22 cellular contexts compared by ENCODE assay signal in the genomic region with DNA sequence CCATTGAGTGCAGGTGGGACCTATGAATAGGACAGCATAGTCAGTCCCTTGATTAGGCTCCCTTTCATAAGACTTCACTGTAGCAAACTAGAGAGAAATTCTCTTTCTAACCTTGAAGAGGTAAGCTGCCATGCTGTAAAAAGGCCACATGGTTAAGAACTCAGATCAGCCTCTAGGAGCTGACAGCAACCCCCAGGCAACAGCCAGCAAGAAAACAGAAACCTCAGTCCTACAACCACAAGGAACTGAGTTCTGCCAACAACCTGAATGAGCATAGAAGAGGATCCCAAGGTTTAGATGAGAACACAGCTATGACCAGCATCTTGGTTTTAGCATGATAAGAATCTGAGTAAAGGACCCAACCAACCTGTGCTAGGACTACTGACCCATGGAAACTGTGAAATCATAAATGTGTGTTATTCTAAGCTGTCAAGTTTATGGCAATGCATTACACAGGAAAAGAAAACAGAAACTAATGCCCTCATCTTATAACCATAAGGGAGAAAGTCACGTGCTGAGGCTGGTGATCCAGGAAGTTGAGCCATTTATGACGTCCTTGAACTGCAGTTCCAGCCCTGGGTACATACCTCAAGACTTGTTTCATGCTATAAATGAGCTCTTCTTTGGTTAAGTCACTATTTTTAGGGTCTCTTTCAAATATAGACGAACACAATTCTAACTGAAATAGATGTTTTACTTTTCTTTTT. TPM values are rescaled to one million over a fixed set of nuclear protein-coding genes. Genes with fewer than 3 reads are reported as not detected.
DNase-seq lines count a peak whose midpoint lies in the region; ATAC-seq, FAIRE-seq and TF ChIP-seq lines count a peak whose summit lies in the region.
"Had no signal": no experiment of that assay in that cellular context is flagged by ENCODE, and none has a peak within 500 bp of the region (broad histone marks: within the 10 kb centered on the region; RNA-seq: fewer than 3 reads in every experiment).

No MANE protein-coding gene starts in this region.

- no peak for TF ChIP-seq CTCF in MM.1S (IDR thresholded peaks at IDR 0.05; ENCODE audit: low read length)
- TF ChIP-seq CTCF in mucosa of descending colon (IDR thresholded peaks at IDR 0.05): no peak
- TF ChIP-seq CTCF in tibial nerve (IDR thresholded peaks at IDR 0.05): no peak
- no peak for TF ChIP-seq CTCF in endothelial cell (IDR thresholded peaks at IDR 0.05; ENCODE audit: unreplicated experiment)
- TF ChIP-seq CTCF in osteoblast (IDR thresholded peaks at IDR 0.05; ENCODE audit: extremely low read depth, low read depth, low read length): no peak

- H3K4me3 ChIP-seq in MM.1S (ENCODE audit: low read length) (peak overlapping the region; percentile 4; the same call in 1 of the 2 replicates), mucosa of descending colon (no peak overlapping the region), tibial nerve (no peak overlapping the region), osteoblast (ENCODE audit: insufficient read depth, low read length) (no peak overlapping the region)
- H3K4me3 ChIP-seq: BLaER1, uterus had no signal

- peak overlapping the region; percentile 3; the same call in 1 of the 2 replicates for H3K4me2 ChIP-seq in MM.1S (ENCODE audit: low read depth, low read length)
- no peak overlapping the region for H3K4me2 ChIP-seq in osteoblast (ENCODE audit: insufficient read depth, low read length)
- H3K4me2 ChIP-seq: BLaER1 had no signal

- intact Hi-C loops in mucosa of descending colon (cut with DNase I, micrococcal nuclease): no loop called here

- H3K27ac ChIP-seq in MM.1S (ENCODE audit: low read length) (peak overlapping the region; percentile 69), tibial nerve (no peak overlapping the region), osteoblast (ENCODE audit: low read depth, low read length) (no peak overlapping the region)
- H3K27ac ChIP-seq: BLaER1, HL-60, uterus had no signal

- H3K27me3 Mint-ChIP-seq in endothelial cell (ENCODE audit: unreplicated experiment): no peaks in the 10 kb centered on the region

- WGBS in tibial nerve, 2 donors: 72 to 76% methylated on average over 3 of the region's 3 CpGs

- no peak overlapping the region for H3K4me3 Mint-ChIP-seq in endothelial cell (ENCODE audit: unreplicated experiment)
- H3K4me3 Mint-ChIP-seq: activated naive CD4-positive, alpha-beta T cell treated with anti-CD3 and anti-CD28 coated beads for 36 hours; naive thymus-derived CD8-positive, alpha-beta T cell had no signal

- peaks cover 8% of the 10 kb centered on the region; the same call in 1 of the 2 replicates for H3F3A ChIP-seq in MM.1S (ENCODE audit: insufficient read depth, low read length)

- H3K9me2 ChIP-seq in MM.1S (replicated peaks; ENCODE audit: insufficient read depth, low read length): no peaks in the 10 kb centered on the region

- peak; percentile 45 for FAIRE-seq in GM18507 (lab: Jason Lieb, UNC)
- FAIRE-seq: D721Med had no signal

- no peak for TF ChIP-seq EP300 in tibial nerve (IDR thresholded peaks at IDR 0.05)

- H4K20me1 ChIP-seq in MM.1S (ENCODE audit: insufficient read depth, low read length) (no peaks in the 10 kb centered on the region), osteoblast (ENCODE audit: insufficient read depth, low read length) (no peaks in the 10 kb centered on the region)
- H4K20me1 ChIP-seq: BLaER1 had no signal

- no peaks in the 10 kb centered on the region for H3K9me3 Mint-ChIP-seq in endothelial cell (ENCODE audit: unreplicated experiment)
- H3K9me3 Mint-ChIP-seq: activated naive CD4-positive, alpha-beta T cell treated with anti-CD3 and anti-CD28 coated beads for 36 hours had no signal

- H3K4me1 ChIP-seq in MM.1S (ENCODE audit: low read length): peaks cover 7% of the 10 kb centered on the region
- H3K4me1 ChIP-seq in mucosa of descending colon (ENCODE audit: low read depth): no peaks in the 10 kb centered on the region
- H3K4me1 ChIP-seq in tibial nerve: no peaks in the 10 kb centered on the region
- H3K4me1 ChIP-seq in osteoblast (ENCODE audit: insufficient read depth, low read length): no peaks in the 10 kb centered on the region
- H3K4me1 ChIP-seq: BLaER1, uterus had no signal

- H3K36me3 ChIP-seq in MM.1S (replicated peaks; ENCODE audit: insufficient read depth, low read length) (no peaks in the 10 kb centered on the region), mucosa of descending colon (ENCODE audit: low read depth) (no peaks in the 10 kb centered on the region), tibial nerve (peaks cover 0 to 9% (median 0%) of the 10 kb centered on the region in 3 donors), osteoblast (ENCODE audit: insufficient read depth, low read length) (no peaks in the 10 kb centered on the region)
- H3K36me3 ChIP-seq: BLaER1, uterus had no signal

- no peaks in the 10 kb centered on the region for H3K79me2 ChIP-seq in MM.1S (ENCODE audit: low read length)
- no peaks in the 10 kb centered on the region for H3K79me2 ChIP-seq in osteoblast (ENCODE audit: insufficient read depth, low read length)

- peaks cover 5% of the 10 kb centered on the region for H3K4me1 Mint-ChIP-seq in endothelial cell (ENCODE audit: unreplicated experiment)
- H3K4me1 Mint-ChIP-seq: naive thymus-derived CD8-positive, alpha-beta T cell had no signal

- H2AFZ ChIP-seq in MM.1S (ENCODE audit: low read length) (peak overlapping the region; percentile 32; the same call in 1 of the 2 replicates), osteoblast (ENCODE audit: low read length) (no peak overlapping the region)

- H3K9me3 ChIP-seq in MM.1S (replicated peaks; ENCODE audit: insufficient read depth, low read length): no peaks in the 10 kb centered on the region
- H3K9me3 ChIP-seq in mucosa of descending colon: no peaks in the 10 kb centered on the region
- peaks cover 0 to 10% (median 0%) of the 10 kb centered on the region in 4 donors for H3K9me3 ChIP-seq in tibial nerve
- no peaks in the 10 kb centered on the region for H3K9me3 ChIP-seq in osteoblast (ENCODE audit: low read depth, low read length)
- H3K9me3 ChIP-seq: uterus had no signal

- DNase-seq in GM18507 (ENCODE audit: extremely low spot score, insufficient read length, low read depth): no peak
- DNase-seq in MM.1S: peak; percentile 67
- no peak for DNase-seq in mucosa of descending colon
- DNase-seq in tibial nerve (ENCODE audit: low spot score in 2 of 2): no peak
- no peak for DNase-seq in endothelial cell (ENCODE audit: low spot score)
- no peak for DNase-seq in osteoblast (ENCODE audit: insufficient read length, low spot score, missing footprints)
- DNase-seq: activated naive CD4-positive, alpha-beta T cell treated with anti-CD3 and anti-CD28 coated beads for 36 hours; activated T-cell treated with anti-CD3 and anti-CD28 coated beads for 4 hours; aorta; effector CD4-positive, alpha-beta T cell; hippocampal formation; IMR-90; naive thymus-derived CD8-positive, alpha-beta T cell; NCI-H2081; NCI-H446 treated with DMSO at 0.1 percent for 48 hours; posterior cingulate gyrus; stimulated activated CD4-positive, alpha-beta T cell treated with anti-CD3 and anti-CD28 coated beads, Interleukin-2, amount 100 ng/mL, for 48 hours; uterus had no signal

- no peak overlapping the region for H3K9ac ChIP-seq in MM.1S (ENCODE audit: low read length)
- H3K9ac ChIP-seq: BLaER1 had no signal

- no peaks in the 10 kb centered on the region for H3K36me3 Mint-ChIP-seq in endothelial cell (ENCODE audit: low read depth, unreplicated experiment)

- H3K27me3 ChIP-seq in MM.1S (replicated peaks; ENCODE audit: insufficient read depth, low read length) (no peaks in the 10 kb centered on the region), tibial nerve (no peaks in the 10 kb centered on the region), osteoblast (ENCODE audit: insufficient read depth, low read length) (no peaks in the 10 kb centered on the region)
- H3K27me3 ChIP-seq: BLaER1, uterus had no signal

- ATAC-seq in GM21786 (IDR thresholded peaks at IDR 0.05; ENCODE audit: unreplicated experiment) (peak; percentile 64), mucosa of descending colon (peak; percentile 73)
- ATAC-seq: naive thymus-derived CD8-positive, alpha-beta T cell had no signal

- H3K27ac Mint-ChIP-seq in endothelial cell (ENCODE audit: unreplicated experiment): no peak overlapping the region
- H3K27ac Mint-ChIP-seq: activated naive CD4-positive, alpha-beta T cell treated with anti-CD3 and anti-CD28 coated beads for 36 hours had no signal

- TF ChIP-seq POLR2A in tibial nerve (IDR thresholded peaks at IDR 0.05): no peak

RNA-seq across cellular contexts. Expression of a gene that starts 43.3 kb away (rescaled TPM):
- total RNA-seq in mucosa of descending colon: 1 to 10 TPM in 2 of 3 donors, under 1 TPM in 1; 0.98 to 4.1 (median 1.1) TPM
- 1 to 10 TPM in 2 of 4 donors, under 1 TPM in 2; 0.59 to 5.1 (median 2.5) TPM for total RNA-seq in tibial nerve
- 10.4 TPM for total RNA-seq in endothelial cell (ENCODE audit: unreplicated experiment)
- total RNA-seq in osteoblast: 0.59 and 1.1 TPM in 2 replicates
